Comparison of ENCODE assay signal across 37 cellular contexts in the genomic region with DNA sequence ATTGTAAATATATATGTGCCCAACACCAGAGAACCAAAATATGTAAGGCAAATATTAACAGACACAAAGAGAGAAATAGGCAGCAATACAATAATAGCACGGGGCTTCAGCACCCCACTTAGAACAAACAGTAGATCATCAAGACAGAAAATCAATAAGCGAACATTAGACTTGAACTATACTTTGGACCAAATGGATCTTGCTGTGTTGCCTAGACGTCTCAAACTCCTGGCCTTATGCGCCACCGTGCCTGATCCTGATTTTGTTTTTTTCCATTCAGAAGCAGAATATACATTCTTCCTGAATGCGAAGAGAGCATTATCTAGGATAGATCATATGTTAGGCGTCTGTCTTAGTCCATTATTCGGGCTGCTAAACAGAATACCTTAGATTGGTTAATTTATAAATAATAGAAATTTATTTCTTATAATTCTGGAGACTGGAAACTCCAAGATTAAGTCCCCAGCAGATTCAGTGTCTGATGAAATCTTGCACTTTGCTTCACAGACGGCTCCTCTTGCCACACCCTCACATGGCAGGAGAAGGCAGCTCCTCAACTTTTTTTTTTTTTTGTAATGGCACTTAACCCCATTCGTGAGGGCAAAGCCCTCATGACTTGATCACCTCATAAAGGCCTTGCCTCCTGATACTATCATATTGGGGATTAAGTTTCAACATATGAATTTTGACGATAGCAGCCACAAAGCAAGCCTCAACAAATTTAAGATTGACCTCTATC.
"Had no signal": no experiment of that assay in that cellular context is flagged by ENCODE, and none has a peak within 500 bp of the region (broad histone marks: within the 10 kb centered on the region; RNA-seq: fewer than 3 reads in every experiment).

No MANE protein-coding gene starts in this region.

- ATAC-seq: activated naive CD8-positive, alpha-beta T cell treated with anti-CD3 and anti-CD28 coated beads, Interleukin-2, amount 50 U/mL, for 24 hours; activated T-cell treated with anti-CD3 and anti-CD28 coated beads, Interleukin-2, amount 50 U/mL, for 4 hours had no signal

- H3K27ac ChIP-seq: VCaP had no signal

- FAIRE-seq: bronchial epithelial cell had no signal

- H3K27ac Mint-ChIP-seq: activated B cell treated with CpG ODN at 0.5 μM for 24 hours; activated CD4-positive, alpha-beta memory T cell treated with anti-CD3 and anti-CD28 coated beads for 36 hours; activated naive CD4-positive, alpha-beta T cell treated with anti-CD3 and anti-CD28 coated beads, Interleukin-2, amount 10 ng/mL, durations not matched to agents 7 days and 5 days; activated naive CD8-positive, alpha-beta T cell; activated naive CD8-positive, alpha-beta T cell treated with anti-CD3 and anti-CD28 coated beads, Interleukin-2, amount 50 U/mL, for 24 hours; activated T-helper 1 cell treated with anti-CD3 and anti-CD28 coated beads, Interleukin-12 subunit alpha, Interleukin-12 subunit beta, Interleukin-2, Interleukin-4 antibody, amounts not matched to agents 30 ng/mL and 10 ng/mL and 1 ng/mL, durations not matched to agents 14 hours and 24 hours and 36 hours; brain had no signal

- H3K4me3 Mint-ChIP-seq: activated B cell treated with CpG ODN at 0.5 μM for 24 hours; activated CD4-positive, alpha-beta memory T cell treated with anti-CD3 and anti-CD28 coated beads for 36 hours; activated naive CD4-positive, alpha-beta T cell treated with anti-CD3 and anti-CD28 coated beads, Interleukin-2, amount 10 ng/mL, durations not matched to agents 7 days and 5 days; activated naive CD8-positive, alpha-beta T cell; activated naive CD8-positive, alpha-beta T cell treated with anti-CD3 and anti-CD28 coated beads, Interleukin-2, amount 50 U/mL, for 24 hours; activated T-cell treated with anti-CD3 and anti-CD28 coated beads, Interleukin-2, amount 50 U/mL, for 4 hours; activated T-helper 1 cell treated with anti-CD3 and anti-CD28 coated beads, Interleukin-12 subunit alpha, Interleukin-12 subunit beta, Interleukin-2, Interleukin-4 antibody, amounts not matched to agents 30 ng/mL and 10 ng/mL and 1 ng/mL, durations not matched to agents 14 hours and 24 hours and 36 hours; brain had no signal

- H3K4me1 Mint-ChIP-seq: activated naive CD4-positive, alpha-beta T cell treated with anti-CD3 and anti-CD28 coated beads, Interleukin-2, amount 10 ng/mL, durations not matched to agents 7 days and 5 days; activated naive CD8-positive, alpha-beta T cell treated with anti-CD3 and anti-CD28 coated beads, Interleukin-2, amount 50 U/mL, for 24 hours; brain had no signal

- DNase-seq: activated B cell treated with CpG ODN at 0.5 μM for 24 hours; activated CD4-positive, alpha-beta memory T cell treated with anti-CD3 and anti-CD28 coated beads for 36 hours; activated CD4-positive, alpha-beta T cell treated with anti-CD3 and anti-CD28 coated beads for 4 hours; activated CD4-positive, alpha-beta T cell treated with anti-CD3 and anti-CD28 coated beads, Interleukin-2, amount 50 U/mL, for 1 hour; activated CD4-positive, CD25-positive, alpha-beta regulatory T cell treated with anti-CD3 and anti-CD28 coated beads, Interleukin-2, amount 50 U/mL, for 72 hours; activated CD8-positive, alpha-beta memory T cell treated with anti-CD3 and anti-CD28 coated beads, Interleukin-2, amount 50 U/mL, for 4 hours; activated effector memory CD4-positive, alpha-beta T cell treated with Interleukin-2 at 50 U/mL for 16 hours; activated naive CD4-positive, alpha-beta T cell treated with anti-CD3 and anti-CD28 coated beads, Interleukin-2, amount 10 ng/mL, durations not matched to agents 7 days and 5 days; activated naive CD8-positive, alpha-beta T cell treated with anti-CD3 and anti-CD28 coated beads, Interleukin-2, amount 50 U/mL, for 24 hours; activated T-cell treated with anti-CD3 and anti-CD28 coated beads for 4 hours; activated T-cell treated with anti-CD3 and anti-CD28 coated beads, Interleukin-2, amount 50 U/mL, for 4 hours; anterior cingulate cortex; caudate nucleus; cerebellar nuclear complex; Kasumi-1; KG1; NCI-H1092 treated with DMSO at 0.1 percent for 48 hours; NCI-H1417; NCI-H146; NCI-H187; NCI-H2029 treated with DMSO at 0.1 percent for 48 hours; NCI-H2107; NCI-H226; NCI-H446 treated with DMSO at 0.1 percent for 48 hours; NCI-H524; NCI-H69; NCI-H82; Right ventricle myocardium superior; SW 1271; T-helper 1 cell; T-helper 2 cell; T-helper 9 cell had no signal

- H3K36me3 Mint-ChIP-seq: activated naive CD4-positive, alpha-beta T cell treated with anti-CD3 and anti-CD28 coated beads, Interleukin-2, amount 10 ng/mL, durations not matched to agents 7 days and 5 days; brain had no signal
